ENCODE assay signal across 8 cellular contexts in the genomic region with DNA sequence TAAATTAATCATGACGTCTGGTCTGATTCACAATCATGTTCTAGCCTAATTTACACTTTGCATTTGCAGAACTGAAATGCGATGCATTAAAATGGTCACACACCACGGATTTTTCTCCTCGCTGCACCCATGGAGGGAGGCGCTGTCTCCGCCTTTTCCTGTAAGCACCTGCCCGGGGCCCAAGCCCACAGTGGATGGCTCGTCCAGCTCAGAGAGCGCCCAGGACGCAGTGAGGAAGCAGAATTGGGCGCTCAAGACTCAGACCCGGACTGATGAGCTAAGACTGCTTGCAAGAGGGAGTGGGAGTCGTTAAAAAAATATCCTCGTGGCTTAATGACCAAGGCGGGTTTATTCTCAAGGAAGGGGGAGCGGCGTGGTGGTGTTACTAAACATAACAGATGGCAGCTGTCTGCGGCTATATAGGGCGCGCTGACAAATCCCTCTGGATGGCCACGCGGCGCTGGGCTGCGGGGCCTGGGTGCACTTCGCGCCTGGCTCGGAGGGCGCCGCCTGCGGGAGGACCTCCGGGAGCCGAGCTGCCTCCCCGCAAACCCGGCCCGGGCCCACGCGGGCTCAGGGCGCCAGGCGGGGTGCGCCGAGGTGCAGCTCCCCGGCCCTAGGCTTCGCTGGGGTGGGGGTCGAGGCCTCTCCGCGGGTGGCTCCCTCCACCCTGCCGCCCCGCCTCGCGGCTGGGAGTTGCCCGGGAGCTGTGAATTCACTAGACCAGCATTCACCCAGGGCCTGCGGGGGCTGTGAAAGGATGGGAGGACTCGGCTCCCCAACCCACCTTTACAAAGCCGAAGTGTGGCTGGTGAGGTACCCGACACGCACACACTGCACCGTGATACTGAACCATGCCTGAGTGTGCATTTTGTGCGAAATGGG.
DNase-seq lines count a peak whose midpoint lies in the region; ATAC-seq, FAIRE-seq and TF ChIP-seq lines count a peak whose summit lies in the region.

No MANE protein-coding gene starts in this region.

- POLR2A ChIA-PET in activated CD4-positive, alpha-beta T cell treated with anti-CD3 and anti-CD28 coated beads for 36 hours (lab: Charles Lee), result interaction anchor here (1.1 kb wide), 1 partner anchor 79 kb away, joined by 4 read pairs; a partner anchor contains a TSS
- POLR2A ChIA-PET in H1 (lab: Charles Lee; ENCODE audit: partially characterized antibody), result interaction anchor here (1.2 to 3.0 kb wide), 7 partner anchors 10 to 188 kb away, joined by 3 to 13 read pairs (median 4); a partner anchor contains a TSS
- POLR2A ChIA-PET in naive thymus-derived CD4-positive, alpha-beta T cell (lab: Charles Lee), result interaction anchor here (1.3 kb wide), 1 partner anchor 79 kb away, joined by 4 read pairs; a partner anchor contains a TSS

- peak overlapping the region; percentile 68 for H3K4me2 ChIP-seq in MM.1S (ENCODE audit: low read depth, low read length)
- peak overlapping the region; percentile 78 to 97 for H3K4me2 ChIP-seq in H1 (ENCODE audit: insufficient read depth in 1 of 2, low read depth in 2 of 2, low read length in 2 of 2)

- CTCF ChIA-PET in activated CD4-positive, alpha-beta T cell treated with anti-CD3 and anti-CD28 coated beads for 36 hours (lab: Charles Lee), result interaction anchor here (0.6 to 1.8 kb wide), 13 partner anchors 11 to 436 kb away, joined by 3 to 11 read pairs (median 3); no protein-coding TSS in a partner anchor
- CTCF ChIA-PET in H1 (lab: Charles Lee; ENCODE audit: partially characterized antibody), result interaction anchor here (0.6 to 7.8 kb wide), 45 partner anchors 8 to 654 kb away, joined by 3 to 73 read pairs (median 4); a partner anchor contains a TSS
- CTCF ChIA-PET in naive thymus-derived CD4-positive, alpha-beta T cell (lab: Charles Lee), result interaction anchor here (0.6 to 1.7 kb wide), 6 partner anchors 12 to 148 kb away, joined by 3 read pairs; no protein-coding TSS in a partner anchor

- no peak for TF ChIP-seq EP300 in H1 (IDR thresholded peaks at IDR 0.05; ENCODE audit: borderline replicate concordance in 1 of 2, low read depth in 2 of 2, low read length in 2 of 2)
- TF ChIP-seq EP300 in tibial nerve (IDR thresholded peaks at IDR 0.05), result no peak

- H2AFZ ChIP-seq in MM.1S (ENCODE audit: low read length), result peak overlapping the region; percentile 63
- H2AFZ ChIP-seq in H1 (ENCODE audit: low read length), result peak overlapping the region; percentile 37; the same call in 1 of the 2 replicates

- H3K36me3 ChIP-seq in MM.1S (replicated peaks; ENCODE audit: insufficient read depth, low read length), result no peaks in the 10 kb centered on the region
- no peaks in the 10 kb centered on the region for H3K36me3 ChIP-seq in H1 (ENCODE audit: control insufficient read depth in 2 of 4, insufficient read depth in 4 of 4, low read length in 3 of 4)
- H3K36me3 ChIP-seq in naive thymus-derived CD4-positive, alpha-beta T cell (ENCODE audit: control insufficient read depth in 2 of 3, insufficient read depth in 3 of 3, low read length in 3 of 3), result no peaks in the 10 kb centered on the region
- no peaks in the 10 kb centered on the region for H3K36me3 ChIP-seq in tibial nerve

- no peak overlapping the region for H3K4ac ChIP-seq in H1 (replicated peaks; ENCODE audit: insufficient read length, low read depth, low read length)

- H3K9me3 ChIP-seq in MM.1S (replicated peaks; ENCODE audit: insufficient read depth, low read length) (no peaks in the 10 kb centered on the region), H1 (ENCODE audit: insufficient read depth in 2 of 2, low read depth in 1 of 2, low read length in 1 of 2) (no peaks in the 10 kb centered on the region), tibial nerve (no peaks in the 10 kb centered on the region)
- no peaks in the 10 kb centered on the region for H3K9me3 ChIP-seq in naive thymus-derived CD4-positive, alpha-beta T cell (ENCODE audit: control insufficient read depth in 2 of 3, low read length in 3 of 3)

- no peak overlapping the region for H2BK5ac ChIP-seq in H1 (ENCODE audit: low read depth, low read length)

- peak overlapping the region; percentile 82 for H3K4me3 Mint-ChIP-seq in activated CD4-positive, alpha-beta T cell treated with anti-CD3 and anti-CD28 coated beads for 36 hours
- peak overlapping the region; percentile 79 to 99 (median 92) for H3K4me3 Mint-ChIP-seq in naive thymus-derived CD4-positive, alpha-beta T cell

- peak in 1 of 2 experiments; percentile 19; a peak in 2 of 4 replicates for TF ChIP-seq RAD21 in H1 (IDR thresholded peaks at IDR 0.05 in 1 of 2, conservative IDR thresholded peaks at IDR 0.05 in 1 of 2; ENCODE audit: low read depth in 2 of 2, low read length in 2 of 2)

- H3K56ac ChIP-seq in H1 (replicated peaks; ENCODE audit: insufficient read length, low read depth, low read length), result no peak overlapping the region

- no peaks in the 10 kb centered on the region for H3K79me2 ChIP-seq in MM.1S (ENCODE audit: low read length)
- H3K79me2 ChIP-seq in H1 (ENCODE audit: control insufficient read depth in 1 of 2, insufficient read depth in 2 of 2, low read length in 2 of 2), result no peaks in the 10 kb centered on the region

- peak overlapping the region; percentile 78; the same call in 1 of the 2 replicates for H2BK12ac ChIP-seq in H1 (ENCODE audit: low read depth, low read length)

- H4K8ac ChIP-seq in H1 (ENCODE audit: extremely low read depth, insufficient read depth, low read length), result peak overlapping the region; percentile 91

- TF ChIP-seq CTCF in GM10266 (IDR thresholded peaks at IDR 0.05; ENCODE audit: control insufficient read depth, insufficient read depth, low read depth, missing control alignments) (peak; percentile 38), MM.1S (IDR thresholded peaks at IDR 0.05; ENCODE audit: low read length) (no peak), H1 (IDR thresholded peaks at IDR 0.05; ENCODE audit: control extremely low read depth in 1 of 3, insufficient read depth in 1 of 3, low read depth in 1 of 3, low read length in 3 of 3) (peak in 2 of 3 experiments; percentile 8 to 33; a peak in 3 of 4 replicates), tibial nerve (IDR thresholded peaks at IDR 0.05) (no peak)

- H3K9ac ChIP-seq in MM.1S (ENCODE audit: low read length), result peak overlapping the region; percentile 68; the same call in 1 of the 2 replicates
- H3K9ac ChIP-seq in H1 (replicated peaks in 1 of 4; ENCODE audit: extremely low read depth in 1 of 4, low read depth in 3 of 4, low read length in 3 of 4), result peak overlapping the region in 1 of 4 experiments; percentile 4; a peak in 1 of 7 replicates

- H3K9me3 Mint-ChIP-seq in activated CD4-positive, alpha-beta T cell treated with anti-CD3 and anti-CD28 coated beads for 36 hours (ENCODE audit: low read depth), result no peaks in the 10 kb centered on the region
- H3K9me3 Mint-ChIP-seq in naive thymus-derived CD4-positive, alpha-beta T cell, result peaks cover 0 to 4% (median 0%) of the 10 kb centered on the region in 11 donors

- peak; percentile 76 for DNase-seq in GM10266 (ENCODE audit: extremely low spot score)
- peak; percentile 37 for DNase-seq in MM.1S
- peak; percentile 70 for DNase-seq in activated CD4-positive, alpha-beta T cell treated with anti-CD3 and anti-CD28 coated beads for 36 hours
- peak in 1 of 2 experiments; percentile 72 for DNase-seq in H1 (ENCODE audit: low read depth in 1 of 2, low spot score in 2 of 2)
- peak; percentile 16 to 45 (median 33) for DNase-seq in naive thymus-derived CD4-positive, alpha-beta T cell
- DNase-seq in tibial nerve (ENCODE audit: low spot score in 2 of 2), result no peak
- DNase-seq in SW 1271 (lab: John Stamatoyannopoulos, UW), result no peak

- peak overlapping the region; percentile 82; the same call in 1 of the 2 replicates for H2BK15ac ChIP-seq in H1 (ENCODE audit: low read length)

- peak overlapping the region; percentile 51; the same call in 1 of the 2 replicates for H2BK20ac ChIP-seq in H1 (ENCODE audit: low read length)

- H3K23me2 ChIP-seq in H1 (ENCODE audit: low read depth, low read length), result peaks cover 2% of the 10 kb centered on the region; the same call in 1 of the 2 replicates

- intact Hi-C loops in activated CD4-positive, alpha-beta T cell treated with anti-CD3 and anti-CD28 coated beads for 36 hours (cut with DNase I, micrococcal nuclease), result loop anchor here in 1 of 2 experiments (5.0 kb wide), 1 partner anchor 75 kb away; no protein-coding TSS in a partner anchor
- intact Hi-C loops in naive thymus-derived CD4-positive, alpha-beta T cell (cut with micrococcal nuclease), result loop anchor here in 1 of 2 donors (1.0 kb wide), 2 partner anchors 61 to 79 kb away; no protein-coding TSS in a partner anchor

- H4K91ac ChIP-seq in H1 (replicated peaks; ENCODE audit: insufficient read length, low read length), result peak overlapping the region; percentile 98

- peak overlapping the region; percentile 79 for H3K18ac ChIP-seq in H1 (ENCODE audit: extremely low read depth, low read length)

- peaks cover 15% of the 10 kb centered on the region for H3K27me3 Mint-ChIP-seq in activated CD4-positive, alpha-beta T cell treated with anti-CD3 and anti-CD28 coated beads for 36 hours
- peaks cover 5 to 33% (median 17%) of the 10 kb centered on the region in 5 donors for H3K27me3 Mint-ChIP-seq in naive thymus-derived CD4-positive, alpha-beta T cell

- H3K79me1 ChIP-seq in H1 (ENCODE audit: low read depth, low read length), result no peaks in the 10 kb centered on the region

- WGBS in H1 (ENCODE audit: extremely low coverage in 1 of 2, insufficient coverage in 1 of 2, insufficient read length in 1 of 2, insufficient replicate concordance in 2 of 2, low coverage in 1 of 2, low lambda C conversion rate in 2 of 2, missing lambda C conversion rate in 1 of 2), 2 experiments, result 13% methylated on average over 51 of the region's 58 CpGs; no CpG with 5 or more reads in 1 of the 2 experiments
- WGBS in tibial nerve, 2 donors, result 14 to 17% methylated on average over 33 to 40 of the region's 58 CpGs

- H3K27ac ChIP-seq in MM.1S (ENCODE audit: low read length) (peak overlapping the region; percentile 29; the same call in 1 of the 2 replicates), H1 (ENCODE audit: low read depth, low read length) (no peak overlapping the region), tibial nerve (no peak overlapping the region)
- peak overlapping the region; percentile 45 for H3K27ac ChIP-seq in naive thymus-derived CD4-positive, alpha-beta T cell (ENCODE audit: low read depth, low read length)

- no peak overlapping the region for H3K23ac ChIP-seq in H1 (ENCODE audit: insufficient read length)

- no peaks in the 10 kb centered on the region for H3K9me2 ChIP-seq in MM.1S (replicated peaks; ENCODE audit: insufficient read depth, low read length)

- H4K20me1 ChIP-seq in MM.1S (ENCODE audit: insufficient read depth, low read length), result no peaks in the 10 kb centered on the region
- no peaks in the 10 kb centered on the region for H4K20me1 ChIP-seq in H1 (replicated peaks in 1 of 2; ENCODE audit: control insufficient read depth in 1 of 2, insufficient read depth in 2 of 2, low read length in 2 of 2)

- peaks cover 32% of the 10 kb centered on the region for H3K4me1 Mint-ChIP-seq in activated CD4-positive, alpha-beta T cell treated with anti-CD3 and anti-CD28 coated beads for 36 hours
- H3K4me1 Mint-ChIP-seq in naive thymus-derived CD4-positive, alpha-beta T cell, result peaks cover 9 to 38% (median 25%) of the 10 kb centered on the region in 7 donors

- peak; percentile 61 for ATAC-seq in GM21723 (IDR thresholded peaks at IDR 0.05; ENCODE audit: unreplicated experiment)
- peak; percentile 43 for ATAC-seq in activated CD4-positive, alpha-beta T cell treated with anti-CD3 and anti-CD28 coated beads for 36 hours
- ATAC-seq in naive thymus-derived CD4-positive, alpha-beta T cell, result peak; percentile 41

- peak overlapping the region; percentile 76 for H2BK120ac ChIP-seq in H1 (replicated peaks; ENCODE audit: low read depth, low read length)

- no peaks in the 10 kb centered on the region for H3K36me3 Mint-ChIP-seq in activated CD4-positive, alpha-beta T cell treated with anti-CD3 and anti-CD28 coated beads for 36 hours (ENCODE audit: low read depth)
- peaks cover 0 to 2% (median 0%) of the 10 kb centered on the region in 5 donors for H3K36me3 Mint-ChIP-seq in naive thymus-derived CD4-positive, alpha-beta T cell

- H3K4me1 ChIP-seq in MM.1S (ENCODE audit: low read length), result 0 out of 2 replicates have a peak, but pooled peaks cover 3% of the 10 kb centered on the region
- H3K4me1 ChIP-seq in H1 (replicated peaks in 1 of 4; ENCODE audit: control insufficient read depth in 3 of 4, insufficient read depth in 4 of 4, low read length in 3 of 4), result peaks cover 7 to 14% (median 8%) of the 10 kb centered on the region in 4 experiments; a peak in 6 of 7 replicates
- peaks cover 4 to 9% of the 10 kb centered on the region in 2 donors for H3K4me1 ChIP-seq in naive thymus-derived CD4-positive, alpha-beta T cell (ENCODE audit: control insufficient read depth in 2 of 2, insufficient read depth in 2 of 2, low read length in 2 of 2)
- peaks cover 0 to 21% (median 11%) of the 10 kb centered on the region in 4 donors for H3K4me1 ChIP-seq in tibial nerve

- TF ChIP-seq POLR2A in H1 (IDR thresholded peaks at IDR 0.05; ENCODE audit: control extremely low read depth in 1 of 2, low read depth in 2 of 2, low read length in 2 of 2) (no peak), tibial nerve (IDR thresholded peaks at IDR 0.05) (no peak)

- H2AK5ac ChIP-seq in H1 (ENCODE audit: low read depth, low read length), result no peak overlapping the region

- H3F3A ChIP-seq in MM.1S (ENCODE audit: insufficient read depth, low read length), result peaks cover 7% of the 10 kb centered on the region; the same call in 1 of the 2 replicates

- no peak overlapping the region for H3K14ac ChIP-seq in H1 (ENCODE audit: insufficient read length)

- H3K4me3 ChIP-seq in MM.1S (ENCODE audit: low read length) (peak overlapping the region; percentile 63), H1 (ENCODE audit: extremely low read depth in 1 of 4, insufficient read depth in 2 of 4, low read depth in 3 of 4, low read length in 4 of 4) (peak overlapping the region; percentile 41 to 59 (median 50)), tibial nerve (peak overlapping the region; percentile 4 to 45 (median 20))
- peak overlapping the region; percentile 50 for H3K4me3 ChIP-seq in naive thymus-derived CD4-positive, alpha-beta T cell (ENCODE audit: low read length)

- peak overlapping the region; percentile 93 for H3K27ac Mint-ChIP-seq in activated CD4-positive, alpha-beta T cell treated with anti-CD3 and anti-CD28 coated beads for 36 hours
- H3K27ac Mint-ChIP-seq in naive thymus-derived CD4-positive, alpha-beta T cell, result peak overlapping the region in 8 of 9 donors; percentile 24 to 95 (median 70)

- no peak overlapping the region for H4K5ac ChIP-seq in H1 (ENCODE audit: insufficient read length, low read depth, low read length)

- no peaks in the 10 kb centered on the region for H3K27me3 ChIP-seq in MM.1S (replicated peaks; ENCODE audit: insufficient read depth, low read length)
- peaks cover 0 to 5% (median 1%) of the 10 kb centered on the region in 4 experiments; a peak in 3 of 7 replicates for H3K27me3 ChIP-seq in H1 (replicated peaks in 1 of 4; ENCODE audit: control insufficient read depth in 3 of 4, extremely low read depth in 1 of 4, insufficient read depth in 3 of 4, low read length in 3 of 4)
- no peaks in the 10 kb centered on the region for H3K27me3 ChIP-seq in naive thymus-derived CD4-positive, alpha-beta T cell (ENCODE audit: control insufficient read depth in 2 of 2, insufficient read depth in 2 of 2, low read length in 2 of 2)
- peaks cover 0 to 20% of the 10 kb centered on the region in 2 donors for H3K27me3 ChIP-seq in tibial nerve

- no peak for FAIRE-seq in H1 (lab: Jason Lieb, UNC)

Comparison
In these comparisons a context has a peak if more than half of its experiments do, and no peak if none do; other contexts are left out.
1. DNase-seq: peak in GM10266 (single experiment), MM.1S (single experiment), activated CD4-positive, alpha-beta T cell treated with anti-CD3 and anti-CD28 coated beads for 36 hours (single experiment) and naive thymus-derived CD4-positive, alpha-beta T cell (9 of 9); none in tibial nerve (0 of 2) and SW 1271 (0 of 2).
2. CTCF ChIP-seq: peak in GM10266 (single experiment) and H1 (2 of 3); none in MM.1S (single experiment) and tibial nerve (0 of 5).
3. H3K27ac ChIP-seq: peak in MM.1S (single experiment) and naive thymus-derived CD4-positive, alpha-beta T cell (single experiment); none in H1 (single experiment) and tibial nerve (0 of 4).
4. Peak in every context shown above with its lines, with median percentiles within 50 percentile points of each other: ATAC-seq and H3K4me3 ChIP-seq.